ENCODE assay signal across 16 cellular contexts in genomic region chr9:77063645-77064285, GRCh38. TPM values are rescaled to one million over a fixed set of nuclear protein-coding genes. Genes with fewer than 3 reads are reported as not detected.
A peak's percentile ranks its signal among the peaks of the same experiment; 100 is the strongest.
DNase-seq lines count a peak whose midpoint lies in the region; ATAC-seq and TF ChIP-seq lines count a peak whose summit lies in the region.
"Had no signal": no experiment of that assay in that cellular context is flagged by ENCODE, and none has a peak within 500 bp of the region (broad histone marks: within the 10 kb centered on the region; RNA-seq: fewer than 3 reads in every experiment).

No MANE protein-coding gene starts in this region.

- H3K36me3 ChIP-seq in adipocyte (ENCODE audit: control insufficient read depth, insufficient read depth, low read length, severe bottlenecking) (no peaks in the 10 kb centered on the region), hepatocyte (replicated peaks; ENCODE audit: insufficient read depth, low read depth) (no peaks in the 10 kb centered on the region)
- H3K36me3 ChIP-seq: tibial artery had no signal

- H3K4me1 Mint-ChIP-seq in activated T-helper 17 cell treated with anti-CD3 and anti-CD28 coated beads, Interleukin-2, amount 50 U/mL, for 72 hours, result no peaks in the 10 kb centered on the region
- H3K4me1 Mint-ChIP-seq: CD4-positive, CD25-positive, alpha-beta regulatory T cell had no signal

- no peaks in the 10 kb centered on the region for H3K79me2 ChIP-seq in hepatocyte

- no peak overlapping the region for H3K4me2 ChIP-seq in hepatocyte

- H3K27me3 ChIP-seq in adipocyte (replicated peaks; ENCODE audit: control insufficient read depth, insufficient read depth, low read length), result peaks cover 9% of the 10 kb centered on the region
- H3K27me3 ChIP-seq in hepatocyte, result no peaks in the 10 kb centered on the region
- H3K27me3 ChIP-seq: tibial artery had no signal

- H3K4me3 Mint-ChIP-seq in activated T-helper 17 cell treated with anti-CD3 and anti-CD28 coated beads, Interleukin-2, amount 50 U/mL, for 72 hours, result no peak overlapping the region
- H3K4me3 Mint-ChIP-seq: activated CD8-positive, alpha-beta T cell treated with anti-CD3 and anti-CD28 coated beads for 36 hours; CD4-positive, CD25-positive, alpha-beta regulatory T cell; T-helper 2 cell treated with Interferon-gamma antibody and Interleukin-4, amounts not matched to agents 5 μg/mL and 100 μg/mL, for 36 hours had no signal

- H3K9me3 ChIP-seq in adipocyte (ENCODE audit: control insufficient read depth, low read length), result no peaks in the 10 kb centered on the region
- no peaks in the 10 kb centered on the region for H3K9me3 ChIP-seq in hepatocyte (ENCODE audit: low read depth)
- H3K9me3 ChIP-seq: tibial artery had no signal

- H3K4me1 ChIP-seq in adipocyte (ENCODE audit: control insufficient read depth, insufficient read depth, low read length) (no peaks in the 10 kb centered on the region), hepatocyte (ENCODE audit: insufficient read depth) (no peaks in the 10 kb centered on the region)
- H3K4me1 ChIP-seq: tibial artery had no signal

- no peak overlapping the region for H3K27ac Mint-ChIP-seq in activated T-helper 17 cell treated with anti-CD3 and anti-CD28 coated beads, Interleukin-2, amount 50 U/mL, for 72 hours
- H3K27ac Mint-ChIP-seq: activated CD8-positive, alpha-beta T cell treated with anti-CD3 and anti-CD28 coated beads for 36 hours; activated naive CD4-positive, alpha-beta T cell treated with anti-CD3 and anti-CD28 coated beads, Interleukin-2, amount 50 U/mL, for 72 hours; CD4-positive, CD25-positive, alpha-beta regulatory T cell; T-helper 2 cell treated with Interferon-gamma antibody and Interleukin-4, amounts not matched to agents 5 μg/mL and 100 μg/mL, for 36 hours had no signal

- no peak overlapping the region for H3K9ac ChIP-seq in adipocyte (ENCODE audit: low read length)

- no peaks in the 10 kb centered on the region for H4K20me1 ChIP-seq in hepatocyte (ENCODE audit: insufficient read depth, poor library complexity, severe bottlenecking)

- H3K36me3 Mint-ChIP-seq in activated T-helper 17 cell treated with anti-CD3 and anti-CD28 coated beads, Interleukin-2, amount 50 U/mL, for 72 hours (ENCODE audit: low read depth), result no peaks in the 10 kb centered on the region
- H3K36me3 Mint-ChIP-seq: activated naive CD4-positive, alpha-beta T cell treated with anti-CD3 and anti-CD28 coated beads, Interleukin-2, amount 50 U/mL, for 72 hours; CD4-positive, CD25-positive, alpha-beta regulatory T cell had no signal

- DNase-seq in AG20443 (ENCODE audit: low spot score) (peak; percentile 18), HT1080 (ENCODE audit: low read depth) (peak; percentile 81), adipocyte (ENCODE audit: low read depth) (peak; percentile 61), hepatocyte (ENCODE audit: low spot score) (peak; percentile 26), GM13977 (ENCODE audit: low spot score) (no peak)
- DNase-seq: activated CD8-positive, alpha-beta T cell treated with anti-CD3 and anti-CD28 coated beads for 36 hours; CD4-positive, CD25-positive, alpha-beta regulatory T cell; effector CD4-positive, alpha-beta T cell; tibial artery had no signal

- H3K27me3 Mint-ChIP-seq in activated T-helper 17 cell treated with anti-CD3 and anti-CD28 coated beads, Interleukin-2, amount 50 U/mL, for 72 hours, result peaks cover 5% of the 10 kb centered on the region
- H3K27me3 Mint-ChIP-seq: CD4-positive, CD25-positive, alpha-beta regulatory T cell had no signal

- no peak overlapping the region for H2AFZ ChIP-seq in hepatocyte

- peaks cover 7% of the 10 kb centered on the region for H3K9me3 Mint-ChIP-seq in activated T-helper 17 cell treated with anti-CD3 and anti-CD28 coated beads, Interleukin-2, amount 50 U/mL, for 72 hours

- ATAC-seq in GM18868 (IDR thresholded peaks at IDR 0.05; ENCODE audit: unreplicated experiment), result no peak
- no peak for ATAC-seq in activated T-helper 17 cell treated with anti-CD3 and anti-CD28 coated beads, Interleukin-2, amount 50 U/mL, for 72 hours (replicated peaks)
- no peak for ATAC-seq in HG02884 (IDR thresholded peaks at IDR 0.05; ENCODE audit: unreplicated experiment)
- ATAC-seq: activated CD8-positive, alpha-beta T cell treated with anti-CD3 and anti-CD28 coated beads for 36 hours; activated naive CD4-positive, alpha-beta T cell treated with anti-CD3 and anti-CD28 coated beads, Interleukin-2, amount 50 U/mL, for 72 hours; sciatic nerve had no signal

- H3K4me3 ChIP-seq in adipocyte (ENCODE audit: low read length) (no peak overlapping the region), hepatocyte (no peak overlapping the region)
- H3K4me3 ChIP-seq: tibial artery had no signal

- TF ChIP-seq CTCF in hepatocyte (IDR thresholded peaks at IDR 0.05; ENCODE audit: poor library complexity) (no peak), GM13977 (IDR thresholded peaks at IDR 0.05; ENCODE audit: extremely low read depth, insufficient read depth, missing control alignments) (no peak)

- H3K9me2 ChIP-seq in hepatocyte (replicated peaks; ENCODE audit: insufficient read depth), result no peaks in the 10 kb centered on the region

- H3K27ac ChIP-seq in hepatocyte, result no peak overlapping the region
- H3K27ac ChIP-seq: HL-60, tibial artery had no signal

- WGBS in hepatocyte (ENCODE audit: low lambda C conversion rate, missing lambda C conversion rate), result 84% methylated on average over 6 of the region's 6 CpGs

- in situ Hi-C loops in GM13977 (cut with MboI; ENCODE audit: low pct_unique_long_range_greater_than_20kb, low sequenced_read_pairs, unreplicated experiment), result no loop called here

RNA-seq across cellular contexts. Expression of gene FOXB2, which starts 44.3 kb away (rescaled TPM):
- not detected in 2 replicates for total RNA-seq in HT1080 (2014; rRNA removed; shearing (Covaris generic))
- polyA plus RNA-seq in HT1080 (2015; cell fraction: cytosol; rRNA removed), result not detected in 2 replicates
- not detected in 2 replicates for polyA plus RNA-seq in HT1080 (2015; cell fraction: nucleus; rRNA removed)
- not detected in 2 replicates for total RNA-seq in hepatocyte
- not detected in 2 replicates for polyA plus RNA-seq in hepatocyte
- not detected for total RNA-seq in activated T-helper 17 cell treated with anti-CD3 and anti-CD28 coated beads, Interleukin-2, amount 50 U/mL, for 72 hours
- total RNA-seq: activated CD8-positive, alpha-beta T cell treated with anti-CD3 and anti-CD28 coated beads for 36 hours; activated naive CD4-positive, alpha-beta T cell treated with anti-CD3 and anti-CD28 coated beads, Interleukin-2, amount 50 U/mL, for 72 hours; CD4-positive, CD25-positive, alpha-beta regulatory T cell; sciatic nerve had no signal
- polyA plus RNA-seq: CD4-positive, CD25-positive, alpha-beta regulatory T cell had no signal
